1 cellular context compared by ENCODE assay signal in genomic region chr11:17353228-17354021, GRCh38.
TF ChIP-seq lines count a peak whose summit lies in the region.

No MANE protein-coding gene starts in this region.

TF ChIP-seq in K562, 482 proteins besides CTCF, POLR2A, EP300 and RAD21 (continued from another document and continues in another):
- TF ChIP-seq KDM5B (IDR thresholded peaks at IDR 0.05; ENCODE audit: insufficient replicate concordance, low read depth, low read length) (peak; percentile 73), PHF8 (IDR thresholded peaks at IDR 0.05; ENCODE audit: borderline replicate concordance, low read length) (peak; percentile 80; the same call in 1 of the 2 replicates), ATF3 (IDR thresholded peaks at IDR 0.05) (no peak), ATF3 (CRISPR knock-in tag; conservative IDR thresholded peaks at IDR 0.05) (peak; percentile 37; the same call in 1 of the 2 replicates), MAX (CRISPR knock-in tag; IDR thresholded peaks at IDR 0.05) (peak; percentile 88), FOSL1 (tag; conservative IDR thresholded peaks at IDR 0.05) (peak; percentile 16; the same call in 1 of the 2 replicates), RNF2 (IDR thresholded peaks at IDR 0.05) (0 out of 2 replicates have a peak, but pooled peaks have one; percentile 19), NFE2 (IDR thresholded peaks at IDR 0.05; ENCODE audit: low read depth) (0 out of 2 replicates have a peak, but pooled peaks have one; percentile 37), ZBTB1 (CRISPR knock-in tag; IDR thresholded peaks at IDR 0.05; ENCODE audit: borderline replicate concordance, low read depth) (peak; percentile 90), ZBTB12 (CRISPR knock-in tag; IDR thresholded peaks at IDR 0.05) (peak; percentile 53), SRSF7 (optimal IDR thresholded peaks at IDR 0.05; ENCODE audit: low read depth, low read length) (no peak), TRIM24 (IDR thresholded peaks at IDR 0.05) (0 out of 4 replicates have a peak, but pooled peaks of 1 of the 2 experiments have one; percentile 48), TCF15 (CRISPR knock-in tag; IDR thresholded peaks at IDR 0.05) (no peak), MGA (IDR thresholded peaks at IDR 0.05) (peak; percentile 84), NR3C1 (CRISPR knock-in tag; IDR thresholded peaks at IDR 0.05) (peak; percentile 76; the same call in 1 of the 2 replicates), POLR2B (IDR thresholded peaks at IDR 0.05; ENCODE audit: low read depth, partially characterized antibody) (peak; percentile 63), ATF1 (CRISPR knock-in tag; IDR thresholded peaks at IDR 0.05) (no peak), ATF1 (tag; IDR thresholded peaks at IDR 0.05) (peak; percentile 89), CAMTA2 (CRISPR knock-in tag; conservative IDR thresholded peaks at IDR 0.05) (0 out of 2 replicates have a peak, but pooled peaks have one; percentile 58), POLR2AphosphoS2 (IDR thresholded peaks at IDR 0.05; ENCODE audit: low read length) (0 out of 2 replicates have a peak, but pooled peaks have one; percentile 37), HDAC1 (IDR thresholded peaks at IDR 0.05) (peak in 1 of 2 experiments; percentile 68; a peak in 2 of 4 replicates), SUPT5H (IDR thresholded peaks at IDR 0.05) (peak; percentile 84), NKRF (IDR thresholded peaks at IDR 0.05; ENCODE audit: borderline replicate concordance) (peak; percentile 62; the same call in 1 of the 2 replicates), MYC (IDR thresholded peaks at IDR 0.05; ENCODE audit: low read depth, low read length) (peak; percentile 94), MYC (CRISPR knock-in tag; IDR thresholded peaks at IDR 0.05; ENCODE audit: borderline replicate concordance, low read depth) (no peak), ZNF507 (tag; conservative IDR thresholded peaks at IDR 0.05) (no peak), RREB1 (CRISPR knock-in tag; IDR thresholded peaks at IDR 0.05) (no peak), CBX1 (IDR thresholded peaks at IDR 0.05; ENCODE audit: low read depth) (no peak), MAZ (CRISPR knock-in tag; conservative IDR thresholded peaks at IDR 0.05 in 1 of 2, IDR thresholded peaks at IDR 0.05 in 1 of 2) (peak in 1 of 2 experiments; percentile 49; a peak in 3 of 4 replicates), HDAC8 (tag; IDR thresholded peaks at IDR 0.05) (no peak), MTA3 (IDR thresholded peaks at IDR 0.05; ENCODE audit: borderline replicate concordance) (peak; percentile 71; the same call in 1 of the 2 replicates), ZNF766 (CRISPR knock-in tag; conservative IDR thresholded peaks at IDR 0.05) (0 out of 2 replicates have a peak, but pooled peaks have one; percentile 6), POLR2AphosphoS5 (IDR thresholded peaks at IDR 0.05; ENCODE audit: control insufficient read depth, insufficient read depth, low read depth, low read length) (peak; percentile 45; the same call in 1 of the 2 replicates), RBBP5 (IDR thresholded peaks at IDR 0.05; ENCODE audit: borderline replicate concordance, insufficient read depth, low read length, poor library complexity, severe bottlenecking) (peak; percentile 82), GATAD2A (IDR thresholded peaks at IDR 0.05) (peak; percentile 78; the same call in 1 of the 2 replicates), TAF7 (tag; IDR thresholded peaks at IDR 0.05) (peak; percentile 60), TARDBP (IDR thresholded peaks at IDR 0.05) (no peak), NCOA1 (IDR thresholded peaks at IDR 0.05; ENCODE audit: low read depth) (no peak), EGR1 (conservative IDR thresholded peaks at IDR 0.05) (peak; percentile 85), ZNF75A (CRISPR knock-in tag; IDR thresholded peaks at IDR 0.05) (no peak)
